21 cellular contexts compared by ENCODE assay signal in genomic region chr4:102589743-102590142, GRCh38.
DNase-seq lines count a peak whose midpoint lies in the region; ATAC-seq lines count a peak whose summit lies in the region.
"Had no signal": no experiment of that assay in that cellular context is flagged by ENCODE, and none has a peak within 500 bp of the region (broad histone marks: within the 10 kb centered on the region; RNA-seq: fewer than 3 reads in every experiment).

No MANE protein-coding gene starts in this region.

- no peak for DNase-seq in activated T-cell treated with anti-CD3 and anti-CD28 coated beads, Interleukin-2, amount 50 U/mL, for 4 hours
- no peak for DNase-seq in activated T-cell treated with anti-CD3 and anti-CD28 coated beads, Interleukin-2, amount 50 U/mL, for 48 hours
- no peak for DNase-seq in activated T-helper 2 cell treated with anti-CD3 and anti-CD28 coated beads, Interferon-gamma antibody, Interleukin-2, Interleukin-4, amounts not matched to agents 10 μg/mL and 5 μg/mL and 100 μg/mL, durations not matched to agents 14 hours and 24 hours and 36 hours (ENCODE audit: low spot score)
- DNase-seq in stimulated activated effector memory CD8-positive, alpha-beta T cell treated with anti-CD3 and anti-CD28 coated beads, Interleukin-12 subunit alpha, Interleukin-12 subunit beta, amount 100 ng/mL, for 72 hours (ENCODE audit: low spot score in 2 of 2): no peak
- DNase-seq in KBM-7: no peak
- DNase-seq: activated CD4-positive, CD25-positive, alpha-beta regulatory T cell; brain microvascular endothelial cell; glutamatergic neuron; H9; left cardiac atrium; NCI-H1048; NCI-H2081; NCI-H510A; nephron progenitor cell; Peyer's patch; right lobe of liver; T1000; testis had no signal

- intact Hi-C loops in activated T-helper 2 cell treated with anti-CD3 and anti-CD28 coated beads, Interferon-gamma antibody, Interleukin-2, Interleukin-4, amounts not matched to agents 10 μg/mL and 5 μg/mL and 100 μg/mL, durations not matched to agents 14 hours and 24 hours and 36 hours (cut with micrococcal nuclease): loop anchor here (5.0 to 10.0 kb wide), 3 partner anchors 37 to 135 kb away; no protein-coding TSS in a partner anchor

- peak overlapping the region; percentile 9 for H3K27ac Mint-ChIP-seq in activated T-helper 2 cell treated with anti-CD3 and anti-CD28 coated beads, Interferon-gamma antibody, Interleukin-2, Interleukin-4, amounts not matched to agents 10 μg/mL and 5 μg/mL and 100 μg/mL, durations not matched to agents 14 hours and 24 hours and 36 hours
- peak overlapping the region; percentile 41 for H3K27ac Mint-ChIP-seq in stimulated activated effector memory CD8-positive, alpha-beta T cell treated with anti-CD3 and anti-CD28 coated beads, Interleukin-12 subunit alpha, Interleukin-12 subunit beta, amount 100 ng/mL, for 72 hours
- H3K27ac Mint-ChIP-seq: H9, nephron progenitor cell had no signal

- no peaks in the 10 kb centered on the region for H3K9me3 Mint-ChIP-seq in activated T-cell treated with anti-CD3 and anti-CD28 coated beads, Interleukin-2, amount 50 U/mL, for 4 hours
- H3K9me3 Mint-ChIP-seq in activated T-helper 2 cell treated with anti-CD3 and anti-CD28 coated beads, Interferon-gamma antibody, Interleukin-2, Interleukin-4, amounts not matched to agents 10 μg/mL and 5 μg/mL and 100 μg/mL, durations not matched to agents 14 hours and 24 hours and 36 hours: peaks cover 6% of the 10 kb centered on the region
- H3K9me3 Mint-ChIP-seq in stimulated activated effector memory CD8-positive, alpha-beta T cell treated with anti-CD3 and anti-CD28 coated beads, Interleukin-12 subunit alpha, Interleukin-12 subunit beta, amount 100 ng/mL, for 72 hours: no peaks in the 10 kb centered on the region

- H3K4me3 Mint-ChIP-seq in activated T-cell treated with anti-CD3 and anti-CD28 coated beads, Interleukin-2, amount 50 U/mL, for 4 hours: peak overlapping the region; percentile 12
- peak overlapping the region; percentile 1 for H3K4me3 Mint-ChIP-seq in activated T-helper 2 cell treated with anti-CD3 and anti-CD28 coated beads, Interferon-gamma antibody, Interleukin-2, Interleukin-4, amounts not matched to agents 10 μg/mL and 5 μg/mL and 100 μg/mL, durations not matched to agents 14 hours and 24 hours and 36 hours (ENCODE audit: low read depth)
- H3K4me3 Mint-ChIP-seq in stimulated activated effector memory CD8-positive, alpha-beta T cell treated with anti-CD3 and anti-CD28 coated beads, Interleukin-12 subunit alpha, Interleukin-12 subunit beta, amount 100 ng/mL, for 72 hours: peak overlapping the region; percentile 18
- H3K4me3 Mint-ChIP-seq: H9, nephron progenitor cell had no signal

- peak in 1 of 2 donors; percentile 27 for ATAC-seq in activated T-cell treated with anti-CD3 and anti-CD28 coated beads, Interleukin-2, amount 50 U/mL, for 4 hours
- ATAC-seq in GM19025 (IDR thresholded peaks at IDR 0.05; ENCODE audit: low read depth, unreplicated experiment): peak; percentile 37
- ATAC-seq in stimulated activated effector memory CD8-positive, alpha-beta T cell treated with anti-CD3 and anti-CD28 coated beads, Interleukin-12 subunit alpha, Interleukin-12 subunit beta, amount 100 ng/mL, for 72 hours: no peak
- no peak for ATAC-seq in HG02840 (IDR thresholded peaks at IDR 0.05; ENCODE audit: low FRiP score, unreplicated experiment)
- no peak for ATAC-seq in HG02571 (IDR thresholded peaks at IDR 0.05; ENCODE audit: unreplicated experiment)
- ATAC-seq: left cardiac atrium, right lobe of liver had no signal

- in situ Hi-C loops in KBM-7 (cut with MboI; ENCODE audit: low pct_unique_long_range_greater_than_20kb, low sequenced_read_pairs): no loop called here

- no peaks in the 10 kb centered on the region for H3K27me3 Mint-ChIP-seq in activated T-cell treated with anti-CD3 and anti-CD28 coated beads, Interleukin-2, amount 50 U/mL, for 4 hours (ENCODE audit: low read depth)
- no peaks in the 10 kb centered on the region for H3K27me3 Mint-ChIP-seq in activated T-helper 2 cell treated with anti-CD3 and anti-CD28 coated beads, Interferon-gamma antibody, Interleukin-2, Interleukin-4, amounts not matched to agents 10 μg/mL and 5 μg/mL and 100 μg/mL, durations not matched to agents 14 hours and 24 hours and 36 hours (ENCODE audit: low read depth)

- H3K4me1 Mint-ChIP-seq in activated T-cell treated with anti-CD3 and anti-CD28 coated beads, Interleukin-2, amount 50 U/mL, for 4 hours (ENCODE audit: low read depth): peaks cover 92% of the 10 kb centered on the region
- peaks cover 87% of the 10 kb centered on the region for H3K4me1 Mint-ChIP-seq in activated T-helper 2 cell treated with anti-CD3 and anti-CD28 coated beads, Interferon-gamma antibody, Interleukin-2, Interleukin-4, amounts not matched to agents 10 μg/mL and 5 μg/mL and 100 μg/mL, durations not matched to agents 14 hours and 24 hours and 36 hours (ENCODE audit: low read depth)
- peaks cover 83% of the 10 kb centered on the region for H3K4me1 Mint-ChIP-seq in stimulated activated effector memory CD8-positive, alpha-beta T cell treated with anti-CD3 and anti-CD28 coated beads, Interleukin-12 subunit alpha, Interleukin-12 subunit beta, amount 100 ng/mL, for 72 hours
- H3K4me1 Mint-ChIP-seq: H9, nephron progenitor cell had no signal

- H3K36me3 Mint-ChIP-seq in activated T-cell treated with anti-CD3 and anti-CD28 coated beads, Interleukin-2, amount 50 U/mL, for 4 hours (ENCODE audit: insufficient read depth): peaks cover 84% of the 10 kb centered on the region
- peaks cover 96% of the 10 kb centered on the region for H3K36me3 Mint-ChIP-seq in activated T-helper 2 cell treated with anti-CD3 and anti-CD28 coated beads, Interferon-gamma antibody, Interleukin-2, Interleukin-4, amounts not matched to agents 10 μg/mL and 5 μg/mL and 100 μg/mL, durations not matched to agents 14 hours and 24 hours and 36 hours (ENCODE audit: low read depth)
- peaks cover 100% of the 10 kb centered on the region for H3K36me3 Mint-ChIP-seq in stimulated activated effector memory CD8-positive, alpha-beta T cell treated with anti-CD3 and anti-CD28 coated beads, Interleukin-12 subunit alpha, Interleukin-12 subunit beta, amount 100 ng/mL, for 72 hours
